Comparison of ENCODE assay signal across 8 cellular contexts in genomic region chr17:57875109-57876022, GRCh38. TPM values are rescaled to one million over a fixed set of nuclear protein-coding genes. Genes with fewer than 3 reads are reported as not detected.
DNase-seq lines count a peak whose midpoint lies in the region; ATAC-seq, FAIRE-seq and TF ChIP-seq lines count a peak whose summit lies in the region.

No MANE protein-coding gene starts in this region.

- H3K27me3 Mint-ChIP-seq in stimulated activated naive B cell treated with anti-CD40 and anti-IgM and Interleukin-4, amounts not matched to agents 10 μg/mL and 1 μg/mL and 100 μg/mL, for 72 hours: peaks cover 43 to 52% of the 10 kb centered on the region in 2 donors

- H3K27me3 ChIP-seq in mammary epithelial cell (ENCODE audit: insufficient read depth, low read length) (no peaks in the 10 kb centered on the region), keratinocyte (ENCODE audit: control insufficient read depth, extremely low read depth, insufficient read depth, low read length) (no peaks in the 10 kb centered on the region)

- in situ Hi-C loops in mammary epithelial cell (cut with MboI; ENCODE audit: low sequenced_read_pairs in 2 of 2): no loop called here

- no peak for TF ChIP-seq POLR2A in GM18505 (IDR thresholded peaks at IDR 0.05; ENCODE audit: borderline replicate concordance, extremely low read depth, insufficient read depth, insufficient read length)

- H3K36me3 ChIP-seq in mammary epithelial cell (ENCODE audit: insufficient read depth, low read length) (no peaks in the 10 kb centered on the region), keratinocyte (ENCODE audit: control insufficient read depth in 2 of 2, extremely low read depth in 1 of 2, insufficient read depth in 2 of 2, low read length in 2 of 2) (peaks cover 12 to 18% of the 10 kb centered on the region in 2 experiments)

- peak overlapping the region; percentile 20 for H3K27ac Mint-ChIP-seq in stimulated activated naive B cell treated with anti-CD40 and anti-IgM and Interleukin-4, amounts not matched to agents 10 μg/mL and 1 μg/mL and 100 μg/mL, for 72 hours

- no peaks in the 10 kb centered on the region for H3K79me2 ChIP-seq in mammary epithelial cell (ENCODE audit: insufficient read depth, low read length)
- H3K79me2 ChIP-seq in keratinocyte (ENCODE audit: control insufficient read depth, insufficient read depth, low read length): no peaks in the 10 kb centered on the region

- H3K9me3 ChIP-seq in mammary epithelial cell (replicated peaks; ENCODE audit: insufficient read depth, low read length) (no peaks in the 10 kb centered on the region), keratinocyte (ENCODE audit: control insufficient read depth, low read depth, low read length) (no peaks in the 10 kb centered on the region)

- H3K4me1 ChIP-seq in mammary epithelial cell (ENCODE audit: insufficient read depth, low read length) (peaks cover 70% of the 10 kb centered on the region), keratinocyte (ENCODE audit: control insufficient read depth, extremely low read depth, insufficient read depth, low read length) (peaks cover 70% of the 10 kb centered on the region)

- H3K4me3 ChIP-seq in mammary epithelial cell (replicated peaks in 1 of 3; ENCODE audit: insufficient read depth in 1 of 3, low read depth in 2 of 3, low read length in 3 of 3) (no peak overlapping the region), keratinocyte (ENCODE audit: control insufficient read depth in 2 of 3, extremely low read depth in 1 of 3, insufficient read depth in 2 of 3, low read depth in 1 of 3, low read length in 3 of 3) (peak overlapping the region in 2 of 3 experiments; percentile 26 to 38)

- CTCF ChIA-PET in mammary epithelial cell (lab: Charles Lee; ENCODE audit: low non-redundant PET): interaction anchor here (0.6 to 1.1 kb wide), 5 partner anchors 12 to 504 kb away, joined by 3 to 15 read pairs (median 5); no protein-coding TSS in a partner anchor

- H2AFZ ChIP-seq in mammary epithelial cell (ENCODE audit: low read depth, low read length) (peak overlapping the region; percentile 10), keratinocyte (ENCODE audit: control insufficient read depth, low read length) (no peak overlapping the region)

- H3K27ac ChIP-seq in mammary epithelial cell (ENCODE audit: insufficient read depth, low read depth, low read length) (peak overlapping the region; percentile 61), keratinocyte (ENCODE audit: control insufficient read depth, insufficient read depth, low read length) (peak overlapping the region; percentile 82)

- no TSS peak for BruUV-seq in mammary epithelial cell (replicated peaks; lab: Mats Ljungman, UMichigan)

- H3K4me3 Mint-ChIP-seq in stimulated activated naive B cell treated with anti-CD40 and anti-IgM and Interleukin-4, amounts not matched to agents 10 μg/mL and 1 μg/mL and 100 μg/mL, for 72 hours: peak overlapping the region in 1 of 2 donors; percentile 10

- peak; percentile 94 for DNase-seq in ELF-1 (ENCODE audit: low read depth, low spot score)
- peak; percentile 95 for DNase-seq in NCI-H2171 treated with DMSO at 0.1 percent for 48 hours (lab: John Stamatoyannopoulos, UW)
- DNase-seq in mammary epithelial cell: peak; percentile 91
- DNase-seq in keratinocyte (ENCODE audit: low read depth, low spot score): no peak
- no peak for DNase-seq in stimulated activated naive B cell treated with anti-CD40 and anti-IgM and Interleukin-4, amounts not matched to agents 10 μg/mL and 1 μg/mL and 100 μg/mL, for 72 hours

- peak; percentile 57 to 58 for TF ChIP-seq CTCF in mammary epithelial cell (conservative IDR thresholded peaks at IDR 0.05 in 1 of 2, IDR thresholded peaks at IDR 0.05 in 1 of 2; ENCODE audit: extremely low read depth in 1 of 2, insufficient read depth in 1 of 2, low read depth in 1 of 2, low read length in 2 of 2)
- peak; percentile 41 to 66 (median 52) for TF ChIP-seq CTCF in keratinocyte (optimal IDR thresholded peaks at IDR 0.05 in 1 of 3, IDR thresholded peaks at IDR 0.05 in 1 of 3, conservative IDR thresholded peaks at IDR 0.05 in 1 of 3; ENCODE audit: extremely low read depth in 1 of 3, insufficient read depth in 2 of 3, low read length in 3 of 3)

- H3K9ac ChIP-seq in mammary epithelial cell (ENCODE audit: insufficient read depth, low read length) (peak overlapping the region; percentile 36), keratinocyte (ENCODE audit: control insufficient read depth, extremely low read depth, insufficient read depth, low read length) (peak overlapping the region; percentile 79)

- peaks cover 2% of the 10 kb centered on the region for H3K9me1 ChIP-seq in keratinocyte (ENCODE audit: control insufficient read depth, extremely low read depth, insufficient read depth, low read length)

- H3K9me3 Mint-ChIP-seq in stimulated activated naive B cell treated with anti-CD40 and anti-IgM and Interleukin-4, amounts not matched to agents 10 μg/mL and 1 μg/mL and 100 μg/mL, for 72 hours: no peaks in the 10 kb centered on the region

- H4K20me1 ChIP-seq in mammary epithelial cell (ENCODE audit: insufficient read depth, low read length): no peaks in the 10 kb centered on the region
- H4K20me1 ChIP-seq in keratinocyte (ENCODE audit: control insufficient read depth, extremely low read depth, insufficient read depth, low read length): no peaks in the 10 kb centered on the region

- intact Hi-C loops in mammary epithelial cell (cut with micrococcal nuclease): loop anchor here (1.0 kb wide), 5 partner anchors 17 to 110 kb away; no protein-coding TSS in a partner anchor

- 34% methylated on average over 7 of the region's 13 CpGs for WGBS in mammary epithelial cell (ENCODE audit: low coverage, missing lambda C conversion rate)

- peaks cover 24 to 31% of the 10 kb centered on the region in 2 donors for H3K4me1 Mint-ChIP-seq in stimulated activated naive B cell treated with anti-CD40 and anti-IgM and Interleukin-4, amounts not matched to agents 10 μg/mL and 1 μg/mL and 100 μg/mL, for 72 hours

- dilution Hi-C loops in mammary epithelial cell (cut with HindIII; ENCODE audit: low sequenced_read_pairs): no loop called here
- dilution Hi-C loops in keratinocyte (cut with MboI; ENCODE audit: extremely low pct_ligation_motif_present, low sequenced_read_pairs): no loop called here

- H3K36me3 Mint-ChIP-seq in stimulated activated naive B cell treated with anti-CD40 and anti-IgM and Interleukin-4, amounts not matched to agents 10 μg/mL and 1 μg/mL and 100 μg/mL, for 72 hours: no peaks in the 10 kb centered on the region

- peak; percentile 87 for FAIRE-seq in keratinocyte (lab: Jason Lieb, UNC)

- peak overlapping the region; percentile 73 for H3K4me2 ChIP-seq in mammary epithelial cell (ENCODE audit: insufficient read depth, low read depth, low read length)
- H3K4me2 ChIP-seq in keratinocyte (ENCODE audit: control insufficient read depth, extremely low read depth, insufficient read depth, low read depth, low read length): peak overlapping the region; percentile 81

- ATAC-seq in stimulated activated naive B cell treated with anti-CD40 and anti-IgM and Interleukin-4, amounts not matched to agents 10 μg/mL and 1 μg/mL and 100 μg/mL, for 72 hours (replicated peaks): peak; percentile 57 to 64
- ATAC-seq in GM18517 (IDR thresholded peaks at IDR 0.05; ENCODE audit: unreplicated experiment): no peak
- ATAC-seq in GM18505 (IDR thresholded peaks at IDR 0.05; ENCODE audit: unreplicated experiment): no peak
- ATAC-seq in GM21619 (IDR thresholded peaks at IDR 0.05; ENCODE audit: unreplicated experiment): no peak

RNA-seq across cellular contexts. Expression of gene MRPS23, which starts 25.5 kb away (rescaled TPM):
- 10 to 100 TPM; 17.7 to 48.4 TPM for total RNA-seq in mammary epithelial cell
- polyA plus RNA-seq in mammary epithelial cell: 63.7 TPM
- polyA minus RNA-seq in mammary epithelial cell: 9.9 TPM
- polyA plus RNA-seq in keratinocyte: 52.8 to 60.2 TPM (median 57.3 TPM) in 3 replicates
- 45.1 TPM for polyA plus RNA-seq in keratinocyte (2011; ENCODE audit: low read depth)
- 28.0 and 33.1 TPM in 2 replicates for polyA plus RNA-seq in keratinocyte (2011; cell fraction: cytosol; rRNA removed)
- 17.3 and 32.0 TPM in 2 replicates for polyA plus RNA-seq in keratinocyte (2011; cell fraction: nucleus; rRNA removed)
- 52.4 and 69.6 TPM in 2 replicates for polyA plus RNA-seq in keratinocyte (2012; ENCODE audit: low replicate concordance)
- polyA minus RNA-seq in keratinocyte: 16.7 to 24.3 TPM (median 24.0 TPM) in 3 replicates
- polyA minus RNA-seq in keratinocyte (2011; cell fraction: cytosol; rRNA and poly(A)+ RNA removed): 39.9 TPM
- polyA minus RNA-seq in keratinocyte (2011; cell fraction: nucleus; rRNA and poly(A)+ RNA removed): 4.7 and 8.2 TPM in 2 replicates

Comparison
In these comparisons a context has a peak if more than half of its experiments do, and no peak if none do; other contexts are left out.
1. DNase-seq: peak in ELF-1 (single experiment), NCI-H2171 treated with DMSO at 0.1 percent for 48 hours (single experiment) and mammary epithelial cell (single experiment); none in keratinocyte (single experiment) and stimulated activated naive B cell treated with anti-CD40 and anti-IgM and Interleukin-4, amounts not matched to agents 10 μg/mL and 1 μg/mL and 100 μg/mL, for 72 hours (single experiment).
2. H3K4me3 ChIP-seq: peak in keratinocyte (2 of 3); none in mammary epithelial cell (0 of 3).
3. ATAC-seq: peak in stimulated activated naive B cell treated with anti-CD40 and anti-IgM and Interleukin-4, amounts not matched to agents 10 μg/mL and 1 μg/mL and 100 μg/mL, for 72 hours (2 of 2); none in GM18517 (single experiment), GM18505 (single experiment) and GM21619 (single experiment).